ENCODE assay signal across 9 cellular contexts in genomic region chr19:4555657-4556561, GRCh38. TPM values are rescaled to one million over a fixed set of nuclear protein-coding genes. Genes with fewer than 3 reads are reported as not detected.
A peak's percentile ranks its signal among the peaks of the same experiment; 100 is the strongest.
DNase-seq lines count a peak whose midpoint lies in the region; ATAC-seq and TF ChIP-seq lines count a peak whose summit lies in the region.
"Had no signal": no experiment of that assay in that cellular context is flagged by ENCODE, and none has a peak within 500 bp of the region (broad histone marks: within the 10 kb centered on the region; RNA-seq: fewer than 3 reads in every experiment).

No MANE protein-coding gene starts in this region.

- no peaks in the 10 kb centered on the region for H4K20me1 ChIP-seq in Karpas-422 (ENCODE audit: insufficient read depth, low read depth, low read length)

- H3K4me3 ChIP-seq in Caco-2 (ENCODE audit: low read depth, low read length) = no peak overlapping the region
- H3K4me3 ChIP-seq in Karpas-422 (ENCODE audit: low read length) = no peak overlapping the region

- H3K79me2 ChIP-seq in Karpas-422 (ENCODE audit: low read length) = no peaks in the 10 kb centered on the region

- H3K9me3 Mint-ChIP-seq in Caco-2 (ENCODE audit: unreplicated experiment) = peaks cover 11% of the 10 kb centered on the region
- no peaks in the 10 kb centered on the region for H3K9me3 Mint-ChIP-seq in chondrocyte (ENCODE audit: low read depth)

- DNase-seq in Caco-2 (peak; percentile 62 to 70), Karpas-422 (peak; percentile 88), chondrocyte (ENCODE audit: low spot score) (peak; percentile 83), NCI-H1694 (lab: John Stamatoyannopoulos, UW) (no peak)
- DNase-seq in activated effector memory CD4-positive, alpha-beta T cell treated with anti-CD3 and anti-CD28 coated beads, Interleukin-2, amount 50 U/mL, for 16 hours = no peak
- DNase-seq: NCI-H524 had no signal

- H3K4me1 ChIP-seq in Caco-2 = peaks cover 11% of the 10 kb centered on the region; the same call in 1 of the 2 replicates
- no peaks in the 10 kb centered on the region for H3K4me1 ChIP-seq in Karpas-422 (ENCODE audit: low read length)

- H3K36me3 ChIP-seq in Caco-2 (ENCODE audit: control insufficient read depth, insufficient read depth, low read length) = no peaks in the 10 kb centered on the region
- no peaks in the 10 kb centered on the region for H3K36me3 ChIP-seq in Karpas-422 (ENCODE audit: insufficient read depth, low read length)

- H3K36me3 Mint-ChIP-seq in Caco-2 (ENCODE audit: insufficient read depth, unreplicated experiment) (peaks cover 5% of the 10 kb centered on the region), chondrocyte (ENCODE audit: low read depth) (peaks cover 4% of the 10 kb centered on the region)

- H3K4me2 ChIP-seq in Karpas-422 (ENCODE audit: low read depth, low read length, poor library complexity, severe bottlenecking) = no peak overlapping the region
- H3K4me2 ChIP-seq: KMS-11 had no signal

- H3K4me1 Mint-ChIP-seq in Caco-2 (ENCODE audit: low read depth, unreplicated experiment) = peaks cover 7% of the 10 kb centered on the region
- H3K4me1 Mint-ChIP-seq in chondrocyte (ENCODE audit: low read depth) = no peaks in the 10 kb centered on the region

- CTCF ChIA-PET in Caco-2 (lab: Charles Lee) = no interaction called here

- BruUV-seq in Caco-2 (replicated peaks; lab: Mats Ljungman, UMichigan) = no TSS peak

- H2AFZ ChIP-seq in Karpas-422 (ENCODE audit: low read length) = 0 out of 2 replicates have a peak overlapping the region, but pooled peaks have one; percentile 36

- no peak overlapping the region for H3K9ac ChIP-seq in Karpas-422 (ENCODE audit: low read length)
- H3K9ac ChIP-seq: KMS-11 had no signal

- TF ChIP-seq CTCF in Caco-2 (IDR thresholded peaks at IDR 0.05; ENCODE audit: insufficient read depth in 1 of 2, low read depth in 1 of 2, low read length in 1 of 2, severe bottlenecking in 1 of 2, unreplicated experiment in 1 of 2) (no peak), chondrocyte (IDR thresholded peaks at IDR 0.05) (no peak)

- ATAC-seq in HG03039 (IDR thresholded peaks at IDR 0.05; ENCODE audit: unreplicated experiment) = no peak

- H3K4me3 Mint-ChIP-seq in Caco-2 (ENCODE audit: unreplicated experiment) (peak overlapping the region; percentile 49), chondrocyte (ENCODE audit: unreplicated experiment) (no peak overlapping the region)

- no peaks in the 10 kb centered on the region for H3K9me2 ChIP-seq in Karpas-422 (replicated peaks; ENCODE audit: insufficient read depth, low read length)

- POLR2A ChIA-PET in Caco-2 (lab: Charles Lee) = no interaction called here

- intact Hi-C loops in Caco-2 (cut with micrococcal nuclease; ENCODE audit: unreplicated experiment) = loop anchor here (2.0 kb wide), 1 partner anchor 81 kb away; no protein-coding TSS in a partner anchor

- H3K27me3 Mint-ChIP-seq in Caco-2 (ENCODE audit: insufficient read depth, unreplicated experiment) (peaks cover 4% of the 10 kb centered on the region), chondrocyte (ENCODE audit: low read depth) (no peaks in the 10 kb centered on the region)

- H3K9me3 ChIP-seq in Caco-2 = no peaks in the 10 kb centered on the region
- H3K9me3 ChIP-seq in Karpas-422 (ENCODE audit: low read length) = no peaks in the 10 kb centered on the region

- H3K27ac Mint-ChIP-seq in Caco-2 (ENCODE audit: unreplicated experiment) = no peak overlapping the region
- no peak overlapping the region for H3K27ac Mint-ChIP-seq in chondrocyte (ENCODE audit: unreplicated experiment)

- H3K27me3 ChIP-seq in Caco-2 (replicated peaks; ENCODE audit: control insufficient read depth, insufficient read depth, low read length) = no peaks in the 10 kb centered on the region
- no peaks in the 10 kb centered on the region for H3K27me3 ChIP-seq in Karpas-422 (ENCODE audit: low read length)

- H3K27ac ChIP-seq in Karpas-422 (ENCODE audit: low read length) = no peak overlapping the region
- H3K27ac ChIP-seq: KMS-11 had no signal

RNA-seq across cellular contexts. Expression of gene SEMA6B, which starts 3.6 kb away (rescaled TPM):
- total RNA-seq in Caco-2 (2022) = 0.39 and 0.44 TPM in 2 replicates
- not detected in 2 replicates for total RNA-seq in Karpas-422 (2014; rRNA removed; shearing (Covaris generic); ENCODE audit: low replicate concordance)
- total RNA-seq in chondrocyte = 4.2 to 5.3 TPM (median 4.3 TPM) in 3 replicates

RNA-seq across cellular contexts. Expression of gene LRG1, which starts 16.1 kb away (rescaled TPM):
- total RNA-seq in Caco-2 (2022) = 0.32 and 0.61 TPM in 2 replicates
- total RNA-seq in Karpas-422 (2014; rRNA removed; shearing (Covaris generic); ENCODE audit: low replicate concordance) = 0.11 and 0.14 TPM in 2 replicates
- total RNA-seq in chondrocyte = not detected in 3 replicates

RNA-seq across cellular contexts. Expression of gene PLIN5, which starts 20.9 kb away (rescaled TPM):
- 0.73 and 0.84 TPM in 2 replicates for total RNA-seq in Caco-2 (2022)
- not detected in 2 replicates for total RNA-seq in Karpas-422 (2014; rRNA removed; shearing (Covaris generic); ENCODE audit: low replicate concordance)
- total RNA-seq in chondrocyte = not detected in 3 replicates

RNA-seq across cellular contexts. Expression of gene PLIN4, which starts 37.6 kb away (rescaled TPM):
- total RNA-seq in Caco-2 (2022) (0.09 and 0.21 TPM in 2 replicates), chondrocyte (0.05 TPM in 2 of 3 replicates, not detected in the other)
- total RNA-seq in Karpas-422 (2014; rRNA removed; shearing (Covaris generic); ENCODE audit: low replicate concordance) = not detected in 2 replicates
- total RNA-seq: endothelial cell of umbilical vein had no signal

Comparison
In these comparisons a context has a peak if more than half of its experiments do, and no peak if none do; other contexts are left out.
1. DNase-seq: peak in Caco-2 (2 of 2), Karpas-422 (single experiment) and chondrocyte (single experiment); none in NCI-H1694 (single experiment) and activated effector memory CD4-positive, alpha-beta T cell treated with anti-CD3 and anti-CD28 coated beads, Interleukin-2, amount 50 U/mL, for 16 hours (single experiment).